19 cellular contexts compared by ENCODE assay signal in genomic region chr7:47743898-47744612, GRCh38.
DNase-seq lines count a peak whose midpoint lies in the region; ATAC-seq and TF ChIP-seq lines count a peak whose summit lies in the region.
"Had no signal": no experiment of that assay in that cellular context is flagged by ENCODE, and none has a peak within 500 bp of the region (broad histone marks: within the 10 kb centered on the region; RNA-seq: fewer than 3 reads in every experiment).

No MANE protein-coding gene starts in this region.

- H3K27me3 ChIP-seq in brain microvascular endothelial cell (replicated peaks) = no peaks in the 10 kb centered on the region
- no peaks in the 10 kb centered on the region for H3K27me3 ChIP-seq in skeletal muscle satellite cell (ENCODE audit: control insufficient read depth, insufficient read depth, low read length)
- H3K27me3 ChIP-seq in sigmoid colon = no peaks in the 10 kb centered on the region

- no peak for TF ChIP-seq POLR2A in sigmoid colon (IDR thresholded peaks at IDR 0.05)

- 61 to 72% methylated on average over 26 of the region's 26 CpGs for WGBS in sigmoid colon, 2 donors

- peak overlapping the region; percentile 44 for H3K9ac ChIP-seq in skeletal muscle satellite cell (ENCODE audit: low read depth, low read length)

- H3K4me1 ChIP-seq in skeletal muscle satellite cell (ENCODE audit: control insufficient read depth, insufficient read depth, low read length) (peaks cover 8% of the 10 kb centered on the region), sigmoid colon (no peaks in the 10 kb centered on the region)

- H3K27ac Mint-ChIP-seq in activated T-helper 1 cell treated with anti-CD3 and anti-CD28 coated beads, Interleukin-12 subunit alpha, Interleukin-12 subunit beta, Interleukin-2, Interleukin-4 antibody, amounts not matched to agents 30 ng/mL and 10 ng/mL and 1 ng/mL, durations not matched to agents 14 hours and 24 hours and 36 hours = no peak overlapping the region
- H3K27ac Mint-ChIP-seq: activated CD8-positive, alpha-beta memory T cell treated with anti-CD3 and anti-CD28 coated beads, Interleukin-2, amount 10 ng/mL, durations not matched to agents 7 days and 5 days; activated naive CD4-positive, alpha-beta T cell treated with anti-CD3 and anti-CD28 coated beads, Interleukin-2, amount 10 ng/mL, durations not matched to agents 7 days and 5 days; naive thymus-derived CD4-positive, alpha-beta T cell had no signal

- intact Hi-C loops in sigmoid colon (cut with DNase I) = no loop called here
- intact Hi-C loops in activated T-helper 1 cell treated with anti-CD3 and anti-CD28 coated beads, Interleukin-12 subunit alpha, Interleukin-12 subunit beta, Interleukin-2, Interleukin-4 antibody, amounts not matched to agents 30 ng/mL and 10 ng/mL and 1 ng/mL, durations not matched to agents 14 hours and 24 hours and 36 hours (cut with micrococcal nuclease) = no loop called here

- peaks cover 6% of the 10 kb centered on the region for H3K27me3 Mint-ChIP-seq in activated T-helper 1 cell treated with anti-CD3 and anti-CD28 coated beads, Interleukin-12 subunit alpha, Interleukin-12 subunit beta, Interleukin-2, Interleukin-4 antibody, amounts not matched to agents 30 ng/mL and 10 ng/mL and 1 ng/mL, durations not matched to agents 14 hours and 24 hours and 36 hours (ENCODE audit: insufficient read depth)

- peak overlapping the region; percentile 64 for H3K4me2 ChIP-seq in skeletal muscle satellite cell (ENCODE audit: low read length)

- no peaks in the 10 kb centered on the region for H3K4me1 Mint-ChIP-seq in activated T-helper 1 cell treated with anti-CD3 and anti-CD28 coated beads, Interleukin-12 subunit alpha, Interleukin-12 subunit beta, Interleukin-2, Interleukin-4 antibody, amounts not matched to agents 30 ng/mL and 10 ng/mL and 1 ng/mL, durations not matched to agents 14 hours and 24 hours and 36 hours (ENCODE audit: low read depth)
- H3K4me1 Mint-ChIP-seq: activated CD8-positive, alpha-beta memory T cell treated with anti-CD3 and anti-CD28 coated beads, Interleukin-2, amount 10 ng/mL, durations not matched to agents 7 days and 5 days; activated naive CD4-positive, alpha-beta T cell treated with anti-CD3 and anti-CD28 coated beads, Interleukin-2, amount 10 ng/mL, durations not matched to agents 7 days and 5 days had no signal

- no peak for TF ChIP-seq EP300 in sigmoid colon (IDR thresholded peaks at IDR 0.05)

- TF ChIP-seq CTCF in brain microvascular endothelial cell (IDR thresholded peaks at IDR 0.05; ENCODE audit: low read depth, low read length, missing control alignments) = no peak
- no peak for TF ChIP-seq CTCF in sigmoid colon (IDR thresholded peaks at IDR 0.05)

- no peak for ATAC-seq in left lobe of liver
- ATAC-seq: activated CD8-positive, alpha-beta memory T cell treated with anti-CD3 and anti-CD28 coated beads, Interleukin-2, amount 10 ng/mL, durations not matched to agents 7 days and 5 days; naive thymus-derived CD4-positive, alpha-beta T cell had no signal

- no peak overlapping the region for H3K4me3 Mint-ChIP-seq in activated T-helper 1 cell treated with anti-CD3 and anti-CD28 coated beads, Interleukin-12 subunit alpha, Interleukin-12 subunit beta, Interleukin-2, Interleukin-4 antibody, amounts not matched to agents 30 ng/mL and 10 ng/mL and 1 ng/mL, durations not matched to agents 14 hours and 24 hours and 36 hours
- H3K4me3 Mint-ChIP-seq: activated CD8-positive, alpha-beta memory T cell treated with anti-CD3 and anti-CD28 coated beads, Interleukin-2, amount 10 ng/mL, durations not matched to agents 7 days and 5 days; activated naive CD4-positive, alpha-beta T cell treated with anti-CD3 and anti-CD28 coated beads, Interleukin-2, amount 10 ng/mL, durations not matched to agents 7 days and 5 days; naive thymus-derived CD4-positive, alpha-beta T cell had no signal

- H3K36me3 Mint-ChIP-seq in activated T-helper 1 cell treated with anti-CD3 and anti-CD28 coated beads, Interleukin-12 subunit alpha, Interleukin-12 subunit beta, Interleukin-2, Interleukin-4 antibody, amounts not matched to agents 30 ng/mL and 10 ng/mL and 1 ng/mL, durations not matched to agents 14 hours and 24 hours and 36 hours (ENCODE audit: low read depth) = no peaks in the 10 kb centered on the region
- H3K36me3 Mint-ChIP-seq: activated CD8-positive, alpha-beta memory T cell treated with anti-CD3 and anti-CD28 coated beads, Interleukin-2, amount 10 ng/mL, durations not matched to agents 7 days and 5 days; activated naive CD4-positive, alpha-beta T cell treated with anti-CD3 and anti-CD28 coated beads, Interleukin-2, amount 10 ng/mL, durations not matched to agents 7 days and 5 days; naive thymus-derived CD4-positive, alpha-beta T cell had no signal

- H3K9me3 ChIP-seq in skeletal muscle satellite cell (replicated peaks; ENCODE audit: low read length) (no peaks in the 10 kb centered on the region), sigmoid colon (no peaks in the 10 kb centered on the region)
- H3K9me3 ChIP-seq: stomach had no signal

- H3K36me3 ChIP-seq in brain microvascular endothelial cell (replicated peaks) = no peaks in the 10 kb centered on the region
- H3K36me3 ChIP-seq in skeletal muscle satellite cell (ENCODE audit: insufficient read depth, low read length) = no peaks in the 10 kb centered on the region
- H3K36me3 ChIP-seq in sigmoid colon = no peaks in the 10 kb centered on the region
- H3K36me3 ChIP-seq: stomach had no signal

- POLR2A ChIA-PET in HEK293T (lab: Yijun Ruan, JAX) = no interaction called here

- CTCF ChIA-PET in HEK293T (lab: Yijun Ruan, JAX) = interaction anchor here (0.6 kb wide), 1 partner anchor 15 kb away, joined by 4 read pairs; no protein-coding TSS in a partner anchor

- no peaks in the 10 kb centered on the region for H3K9me3 Mint-ChIP-seq in activated T-helper 1 cell treated with anti-CD3 and anti-CD28 coated beads, Interleukin-12 subunit alpha, Interleukin-12 subunit beta, Interleukin-2, Interleukin-4 antibody, amounts not matched to agents 30 ng/mL and 10 ng/mL and 1 ng/mL, durations not matched to agents 14 hours and 24 hours and 36 hours
- H3K9me3 Mint-ChIP-seq: activated naive CD4-positive, alpha-beta T cell treated with anti-CD3 and anti-CD28 coated beads, Interleukin-2, amount 10 ng/mL, durations not matched to agents 7 days and 5 days had no signal

- H3K27ac ChIP-seq in brain microvascular endothelial cell (peak overlapping the region; percentile 27), sigmoid colon (no peak overlapping the region)
- H3K27ac ChIP-seq: epithelial cell of prostate, stomach had no signal

- H3K4me3 ChIP-seq in brain microvascular endothelial cell (ENCODE audit: low read depth, low read length) = no peak overlapping the region
- H3K4me3 ChIP-seq in skeletal muscle satellite cell (ENCODE audit: low read length) = no peak overlapping the region
- no peak overlapping the region for H3K4me3 ChIP-seq in sigmoid colon
- H3K4me3 ChIP-seq: stomach had no signal

- in situ Hi-C loops in brain microvascular endothelial cell (cut with HindIII; ENCODE audit: low pct_ligation_motif_present, low sequenced_read_pairs) = no loop called here

- DNase-seq in HEK293T (ENCODE audit: extremely low spot score) = no peak
- DNase-seq in brain microvascular endothelial cell = no peak
- peak; percentile 80 for DNase-seq in left kidney (ENCODE audit: low read depth, low spot score)
- no peak for DNase-seq in sigmoid colon
- no peak for DNase-seq in activated T-helper 1 cell treated with anti-CD3 and anti-CD28 coated beads, Interleukin-12 subunit alpha, Interleukin-12 subunit beta, Interleukin-2, Interleukin-4 antibody, amounts not matched to agents 30 ng/mL and 10 ng/mL and 1 ng/mL, durations not matched to agents 14 hours and 24 hours and 36 hours (ENCODE audit: low spot score)
- DNase-seq in NCI-H2107 treated with DMSO at 0.1 percent for 48 hours (lab: John Stamatoyannopoulos, UW; ENCODE audit: unreplicated experiment) = no peak
- DNase-seq in left lobe of liver (ENCODE audit: low spot score) = no peak
- DNase-seq: activated CD8-positive, alpha-beta memory T cell treated with anti-CD3 and anti-CD28 coated beads, Interleukin-2, amount 10 ng/mL, durations not matched to agents 7 days and 5 days; activated naive CD4-positive, alpha-beta T cell treated with anti-CD3 and anti-CD28 coated beads, Interleukin-2, amount 10 ng/mL, durations not matched to agents 7 days and 5 days; caudate nucleus; GOT3; left cardiac atrium; naive thymus-derived CD4-positive, alpha-beta T cell; NCI-H146; NCI-H510A treated with DMSO at 0.1 percent for 48 hours; small intestine; stomach had no signal

TF ChIP-seq in HEK293T, 16 proteins besides CTCF, POLR2A, EP300 and RAD21:
- TF ChIP-seq SP1 (IDR thresholded peaks at IDR 0.05) = no peak
- peak; percentile 76 for TF ChIP-seq L3MBTL2 (conservative IDR thresholded peaks at IDR 0.05)
